ENCODE assay signal across 12 cellular contexts in the genomic region with DNA sequence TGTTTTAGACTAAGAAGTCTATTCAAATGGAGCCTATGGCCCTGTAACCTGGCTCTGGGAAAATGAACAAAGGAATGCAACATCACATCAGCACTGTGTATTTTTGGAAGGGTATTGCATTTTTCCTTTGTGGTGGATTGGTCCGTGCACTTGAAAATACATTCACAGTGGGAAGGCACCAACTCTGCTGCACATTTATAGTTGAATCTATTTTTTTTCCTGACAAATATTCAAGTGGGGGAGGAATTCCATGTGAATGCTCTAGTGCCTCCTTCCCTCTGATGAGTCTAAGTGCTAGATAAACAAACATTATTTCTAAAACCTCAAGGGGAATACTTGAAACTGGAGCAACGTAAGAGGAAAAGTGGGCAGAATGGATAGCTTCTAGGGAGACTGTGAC.
DNase-seq lines count a peak whose midpoint lies in the region; FAIRE-seq and TF ChIP-seq lines count a peak whose summit lies in the region.
"Had no signal": no experiment of that assay in that cellular context is flagged by ENCODE, and none has a peak within 500 bp of the region (broad histone marks: within the 10 kb centered on the region; RNA-seq: fewer than 3 reads in every experiment).

No MANE protein-coding gene starts in this region.

- H3K27me3 Mint-ChIP-seq in nephron (ENCODE audit: low read depth), result no peaks in the 10 kb centered on the region
- H3K27me3 Mint-ChIP-seq in activated CD4-positive, alpha-beta T cell treated with anti-CD3 and anti-CD28 coated beads, Interleukin-2, amount 10 ng/mL, durations not matched to agents 7 days and 5 days, result no peaks in the 10 kb centered on the region
- H3K27me3 Mint-ChIP-seq: activated CD4-positive, alpha-beta memory T cell treated with anti-CD3 and anti-CD28 coated beads, Interleukin-2, amount 10 ng/mL, durations not matched to agents 7 days and 5 days had no signal

- H3K27me3 ChIP-seq in vagina, result no peaks in the 10 kb centered on the region
- H3K27me3 ChIP-seq: testis had no signal

- no peaks in the 10 kb centered on the region for H3K9me3 ChIP-seq in vagina
- H3K9me3 ChIP-seq: testis had no signal

- peak; percentile 85 for DNase-seq in AG10803 (ENCODE audit: low read depth)
- DNase-seq in HTR-8/SVneo (ENCODE audit: insufficient read length, low spot score), result no peak
- peak; percentile 85 for DNase-seq in astrocyte of the hippocampus (ENCODE audit: low read depth, low spot score)
- no peak for DNase-seq in occipital lobe (lab: John Stamatoyannopoulos, UW)
- no peak for DNase-seq in activated CD4-positive, alpha-beta T cell treated with anti-CD3 and anti-CD28 coated beads, Interleukin-2, amount 10 ng/mL, durations not matched to agents 7 days and 5 days
- no peak for DNase-seq in vagina (ENCODE audit: extremely low spot score in 2 of 2)
- no peak for DNase-seq in effector CD4-positive, alpha-beta T cell
- DNase-seq: activated CD4-positive, alpha-beta memory T cell treated with anti-CD3 and anti-CD28 coated beads, Interleukin-2, amount 10 ng/mL, durations not matched to agents 7 days and 5 days; Calu3; NCI-H2171; testis had no signal

- H3K9me3 Mint-ChIP-seq in nephron, result no peaks in the 10 kb centered on the region
- no peaks in the 10 kb centered on the region for H3K9me3 Mint-ChIP-seq in activated CD4-positive, alpha-beta T cell treated with anti-CD3 and anti-CD28 coated beads, Interleukin-2, amount 10 ng/mL, durations not matched to agents 7 days and 5 days
- H3K9me3 Mint-ChIP-seq: activated CD4-positive, alpha-beta memory T cell treated with anti-CD3 and anti-CD28 coated beads, Interleukin-2, amount 10 ng/mL, durations not matched to agents 7 days and 5 days had no signal

- no peak overlapping the region for H3K27ac ChIP-seq in vagina
- H3K27ac ChIP-seq: testis had no signal

- POLR2A ChIA-PET in activated CD4-positive, alpha-beta T cell treated with anti-CD3 and anti-CD28 coated beads, Interleukin-2, amount 10 ng/mL, durations not matched to agents 7 days and 5 days (lab: Charles Lee), result no interaction called here

- H3K4me1 Mint-ChIP-seq in nephron, result peaks cover 43% of the 10 kb centered on the region
- H3K4me1 Mint-ChIP-seq in activated CD4-positive, alpha-beta T cell treated with anti-CD3 and anti-CD28 coated beads, Interleukin-2, amount 10 ng/mL, durations not matched to agents 7 days and 5 days, result no peaks in the 10 kb centered on the region
- H3K4me1 Mint-ChIP-seq: activated CD4-positive, alpha-beta memory T cell treated with anti-CD3 and anti-CD28 coated beads, Interleukin-2, amount 10 ng/mL, durations not matched to agents 7 days and 5 days had no signal

- no peak overlapping the region for H3K4me3 Mint-ChIP-seq in nephron
- H3K4me3 Mint-ChIP-seq in activated CD4-positive, alpha-beta T cell treated with anti-CD3 and anti-CD28 coated beads, Interleukin-2, amount 10 ng/mL, durations not matched to agents 7 days and 5 days, result no peak overlapping the region
- H3K4me3 Mint-ChIP-seq: activated CD4-positive, alpha-beta memory T cell treated with anti-CD3 and anti-CD28 coated beads, Interleukin-2, amount 10 ng/mL, durations not matched to agents 7 days and 5 days had no signal

- FAIRE-seq in HTR-8/SVneo (lab: Jason Lieb, UNC), result peak; percentile 77

- H3K36me3 Mint-ChIP-seq in nephron (ENCODE audit: low read depth), result peaks cover 7% of the 10 kb centered on the region
- H3K36me3 Mint-ChIP-seq in activated CD4-positive, alpha-beta T cell treated with anti-CD3 and anti-CD28 coated beads, Interleukin-2, amount 10 ng/mL, durations not matched to agents 7 days and 5 days (ENCODE audit: low read depth), result no peaks in the 10 kb centered on the region

- H3K4me1 ChIP-seq in vagina, result peaks cover 9% of the 10 kb centered on the region
- H3K4me1 ChIP-seq: testis had no signal

- H3K4me3 ChIP-seq in AG10803 (ENCODE audit: low read length) (no peak overlapping the region), vagina (no peak overlapping the region)
- H3K4me3 ChIP-seq: testis had no signal

- H3K36me3 ChIP-seq in vagina, result no peaks in the 10 kb centered on the region

- CTCF ChIA-PET in activated CD4-positive, alpha-beta T cell treated with anti-CD3 and anti-CD28 coated beads, Interleukin-2, amount 10 ng/mL, durations not matched to agents 7 days and 5 days (lab: Charles Lee), result no interaction called here

- intact Hi-C loops in vagina (cut with DNase I), result no loop called here

- no peak for TF ChIP-seq POLR2A in vagina (IDR thresholded peaks at IDR 0.05)

- TF ChIP-seq CTCF in AG10803 (conservative IDR thresholded peaks at IDR 0.05; ENCODE audit: low read length) (no peak; the same call in 1 of the 2 replicates), nephron (IDR thresholded peaks at IDR 0.05; ENCODE audit: unreplicated experiment in 3 of 3) (no peak), vagina (IDR thresholded peaks at IDR 0.05) (no peak)

- H3K27ac Mint-ChIP-seq in nephron, result peak overlapping the region; percentile 54 to 87 (median 77)
- no peak overlapping the region for H3K27ac Mint-ChIP-seq in activated CD4-positive, alpha-beta T cell treated with anti-CD3 and anti-CD28 coated beads, Interleukin-2, amount 10 ng/mL, durations not matched to agents 7 days and 5 days
- H3K27ac Mint-ChIP-seq: activated CD4-positive, alpha-beta memory T cell treated with anti-CD3 and anti-CD28 coated beads, Interleukin-2, amount 10 ng/mL, durations not matched to agents 7 days and 5 days had no signal

Comparison
In these comparisons a context has a peak if more than half of its experiments do, and no peak if none do; other contexts are left out.
1. DNase-seq: peak in AG10803 (single experiment) and astrocyte of the hippocampus (single experiment); none in HTR-8/SVneo (single experiment), occipital lobe (single experiment), activated CD4-positive, alpha-beta T cell treated with anti-CD3 and anti-CD28 coated beads, Interleukin-2, amount 10 ng/mL, durations not matched to agents 7 days and 5 days (single experiment), vagina (0 of 2) and effector CD4-positive, alpha-beta T cell (single experiment).